In genomic region chr9:130461218-130461630, GRCh38 we compare ENCODE assay signal across 7 cellular contexts. TPM values are rescaled to one million over a fixed set of nuclear protein-coding genes. Genes with fewer than 3 reads are reported as not detected.
DNase-seq lines count a peak whose midpoint lies in the region; ATAC-seq and TF ChIP-seq lines count a peak whose summit lies in the region.

No MANE protein-coding gene starts in this region.

- no peak overlapping the region for H3K27ac Mint-ChIP-seq in activated CD4-positive, alpha-beta T cell treated with anti-CD3 and anti-CD28 coated beads, Interleukin-2, amount 10 ng/mL, durations not matched to agents 24 days and 14 days
- no peak overlapping the region for H3K27ac Mint-ChIP-seq in chondrocyte (ENCODE audit: unreplicated experiment)

- no peak overlapping the region for H4K91ac ChIP-seq in mesenchymal stem cell (ENCODE audit: low read length)

- peaks cover 55 to 78% of the 10 kb centered on the region in 2 experiments for H3K36me3 ChIP-seq in mesenchymal stem cell (ENCODE audit: control insufficient read depth in 1 of 2, insufficient read depth in 2 of 2, low read depth in 1 of 2, low read length in 2 of 2)

- H2BK5ac ChIP-seq in mesenchymal stem cell (ENCODE audit: low read depth, low read length, poor library complexity, severe bottlenecking), result no peak overlapping the region

- no peaks in the 10 kb centered on the region for H3K9me3 Mint-ChIP-seq in activated CD4-positive, alpha-beta T cell treated with anti-CD3 and anti-CD28 coated beads, Interleukin-2, amount 10 ng/mL, durations not matched to agents 24 days and 14 days
- H3K9me3 Mint-ChIP-seq in chondrocyte (ENCODE audit: low read depth), result no peaks in the 10 kb centered on the region

- no peaks in the 10 kb centered on the region for H3K9me3 ChIP-seq in mesenchymal stem cell (ENCODE audit: control insufficient read depth, low read length)

- H3K27ac ChIP-seq in mesenchymal stem cell (ENCODE audit: low read length, poor library complexity, severe bottlenecking), result no peak overlapping the region

- no peak overlapping the region for H3K4me3 Mint-ChIP-seq in activated CD4-positive, alpha-beta T cell treated with anti-CD3 and anti-CD28 coated beads, Interleukin-2, amount 10 ng/mL, durations not matched to agents 24 days and 14 days
- no peak overlapping the region for H3K4me3 Mint-ChIP-seq in chondrocyte (ENCODE audit: unreplicated experiment)

- H2BK120ac ChIP-seq in mesenchymal stem cell (ENCODE audit: low read depth, low read length), result no peak overlapping the region

- WGBS in mesenchymal stem cell, result 22% methylated on average over 16 of the region's 22 CpGs

- H2BK12ac ChIP-seq in mesenchymal stem cell (ENCODE audit: low read length in 2 of 2), result no peak overlapping the region

- H3K14ac ChIP-seq in mesenchymal stem cell (ENCODE audit: low read length in 2 of 2), result no peak overlapping the region

- H3K18ac ChIP-seq in mesenchymal stem cell (ENCODE audit: low read depth in 1 of 2, low read length in 2 of 2), result no peak overlapping the region

- intact Hi-C loops in activated CD4-positive, alpha-beta T cell treated with anti-CD3 and anti-CD28 coated beads, Interleukin-2, amount 10 ng/mL, durations not matched to agents 24 days and 14 days (cut with micrococcal nuclease), result loop anchor here (1.0 kb wide), 1 partner anchor 221 kb away; no protein-coding TSS in a partner anchor

- peaks cover 6% of the 10 kb centered on the region for H3K27me3 Mint-ChIP-seq in activated CD4-positive, alpha-beta T cell treated with anti-CD3 and anti-CD28 coated beads, Interleukin-2, amount 10 ng/mL, durations not matched to agents 24 days and 14 days
- H3K27me3 Mint-ChIP-seq in chondrocyte (ENCODE audit: low read depth), result no peaks in the 10 kb centered on the region

- H3K79me1 ChIP-seq in mesenchymal stem cell (replicated peaks; ENCODE audit: low read length, poor library complexity, severe bottlenecking), result peaks cover 2% of the 10 kb centered on the region

- H3K4me1 Mint-ChIP-seq in activated CD4-positive, alpha-beta T cell treated with anti-CD3 and anti-CD28 coated beads, Interleukin-2, amount 10 ng/mL, durations not matched to agents 24 days and 14 days, result no peaks in the 10 kb centered on the region
- no peaks in the 10 kb centered on the region for H3K4me1 Mint-ChIP-seq in chondrocyte (ENCODE audit: low read depth)

- no peak overlapping the region for H3K9ac ChIP-seq in mesenchymal stem cell (ENCODE audit: low read length)

- H4K8ac ChIP-seq in mesenchymal stem cell (ENCODE audit: low read length), result no peak overlapping the region

- H3K36me3 Mint-ChIP-seq in activated CD4-positive, alpha-beta T cell treated with anti-CD3 and anti-CD28 coated beads, Interleukin-2, amount 10 ng/mL, durations not matched to agents 24 days and 14 days (ENCODE audit: low read depth), result no peaks in the 10 kb centered on the region
- peaks cover 14% of the 10 kb centered on the region for H3K36me3 Mint-ChIP-seq in chondrocyte (ENCODE audit: low read depth)

- ATAC-seq in GM19455 (IDR thresholded peaks at IDR 0.05; ENCODE audit: unreplicated experiment), result no peak

- H3K27me3 ChIP-seq in mesenchymal stem cell (ENCODE audit: control insufficient read depth in 1 of 2, insufficient read depth in 1 of 2, low read length in 2 of 2), result no peaks in the 10 kb centered on the region

- peak; percentile 87 for TF ChIP-seq CTCF in GM12873 (IDR thresholded peaks at IDR 0.05; ENCODE audit: insufficient read depth, low read depth, low read length, missing control alignments)
- peak; percentile 98 for TF ChIP-seq CTCF in chondrocyte (IDR thresholded peaks at IDR 0.05)

- no peaks in the 10 kb centered on the region for H3K4me1 ChIP-seq in mesenchymal stem cell (ENCODE audit: control insufficient read depth, insufficient read depth, low read depth, low read length)

- no peak overlapping the region for H2BK15ac ChIP-seq in mesenchymal stem cell (ENCODE audit: low read depth, poor library complexity, severe bottlenecking)

- no peak overlapping the region for H3K4ac ChIP-seq in mesenchymal stem cell (ENCODE audit: low read depth in 1 of 2, low read length in 2 of 2)

- DNase-seq in NCI-H128 (lab: John Stamatoyannopoulos, UW; ENCODE audit: unreplicated experiment) (peak; percentile 61), chondrocyte (ENCODE audit: low spot score) (no peak), mesenchymal stem cell (peak; percentile 32)
- peak; percentile 91 for DNase-seq in activated CD4-positive, alpha-beta T cell treated with anti-CD3 and anti-CD28 coated beads, Interleukin-2, amount 10 ng/mL, durations not matched to agents 24 days and 14 days
- DNase-seq in stimulated activated CD8-positive, alpha-beta memory T cell treated with anti-CD3 and anti-CD28 coated beads, Interleukin-4, amount 100 ng/mL, for 1 hour (ENCODE audit: low read depth in 2 of 2, low spot score in 1 of 2), result peak; percentile 49 to 54

- H3K4me2 ChIP-seq in mesenchymal stem cell (ENCODE audit: low read length, poor library complexity, severe bottlenecking), result no peak overlapping the region

- H2AFZ ChIP-seq in mesenchymal stem cell (ENCODE audit: low read depth, low read length), result no peak overlapping the region

- no peak overlapping the region for H3K4me3 ChIP-seq in mesenchymal stem cell (ENCODE audit: insufficient read depth in 1 of 2, low read depth in 1 of 2, low read length in 2 of 2)

- no peak overlapping the region for H3K23ac ChIP-seq in mesenchymal stem cell (ENCODE audit: low read length in 2 of 2)

- no peak overlapping the region for H2AK5ac ChIP-seq in mesenchymal stem cell (ENCODE audit: low read length, severe bottlenecking)

RNA-seq across cellular contexts. Expression of gene ASS1, which starts 16.5 kb away (rescaled TPM):
- total RNA-seq in activated CD4-positive, alpha-beta T cell treated with anti-CD3 and anti-CD28 coated beads, Interleukin-2, amount 10 ng/mL, durations not matched to agents 24 days and 14 days, result 3.2 and 4.5 TPM in 2 replicates
- total RNA-seq in chondrocyte, result 193 to 202 TPM (median 194 TPM) in 3 replicates
- polyA plus RNA-seq in mesenchymal stem cell (2013, experiment 1 of 2), result 27.8 TPM
- polyA plus RNA-seq in mesenchymal stem cell (2013, experiment 2 of 2), result 28.1 TPM

Comparison
In these comparisons a context has a peak if more than half of its experiments do, and no peak if none do; other contexts are left out.
1. RNA of gene ASS1, which starts 16.5 kb away (total RNA-seq): 193 to 202 TPM in chondrocyte; 3.2 to 4.5 TPM in activated CD4-positive, alpha-beta T cell treated with anti-CD3 and anti-CD28 coated beads, Interleukin-2, amount 10 ng/mL, durations not matched to agents 24 days and 14 days; every median in the first group is over 10 times any median in the second.